25 cellular contexts compared by ENCODE assay signal in genomic region chr11:100469835-100470234, GRCh38.
DNase-seq lines count a peak whose midpoint lies in the region; TF ChIP-seq lines count a peak whose summit lies in the region.
"Had no signal": no experiment of that assay in that cellular context is flagged by ENCODE, and none has a peak within 500 bp of the region (broad histone marks: within the 10 kb centered on the region; RNA-seq: fewer than 3 reads in every experiment).

No MANE protein-coding gene starts in this region.

- intact Hi-C loops in A673 (cut with micrococcal nuclease; ENCODE audit: unreplicated experiment) (no loop called here), testis (cut with DNase I; ENCODE audit: low total_unique reads) (no loop called here)

- H3K9me3 ChIP-seq in A673 (ENCODE audit: low read depth, low read length, poor library complexity, severe bottlenecking) (peaks cover 6% of the 10 kb centered on the region), testis (no peaks in the 10 kb centered on the region)
- H3K9me3 ChIP-seq: BE2C had no signal

- 25 to 32% methylated on average over 2 of the region's 2 CpGs for WGBS in testis, 2 donors

- H3K27ac ChIP-seq in A673 (ENCODE audit: low read depth, low read length, poor library complexity, severe bottlenecking), result no peak overlapping the region
- H3K27ac ChIP-seq in testis, result no peak overlapping the region
- H3K27ac ChIP-seq in substantia nigra (ENCODE audit: low read depth, low read length, poor library complexity, severe bottlenecking), result no peak overlapping the region
- H3K27ac ChIP-seq: RWPE1, SK-N-MC had no signal

- CTCF ChIA-PET in A673 (lab: Charles Lee), result no interaction called here

- DNase-seq in A673 (ENCODE audit: low spot score) (peak; percentile 17), Kasumi-1 (lab: John Stamatoyannopoulos, UW) (peak; percentile 58 to 68), left kidney (ENCODE audit: low read depth, low spot score) (peak; percentile 15), testis (peak; percentile 58), substantia nigra (lab: John Stamatoyannopoulos, UW) (no peak), NCI-H2171 treated with DMSO at 0.1 percent for 48 hours (lab: John Stamatoyannopoulos, UW) (no peak), inferior parietal cortex (ENCODE audit: extremely low spot score) (no peak)
- DNase-seq: ACHN; BE2C; CD8-positive, alpha-beta memory T cell; DMS 273 treated with DMSO at 0.1 percent for 48 hours; DMS79 treated with DMSO at 0.1 percent for 48 hours; GF-D8; HCEC 1CT; Karpas-422; NCI-H1105 treated with DMSO at 0.1 percent for 48 hours; NCI-H146; NCI-H1930; NCI-H2107; NCI-H446 treated with DMSO at 0.1 percent for 48 hours; NCI-H526; NCI-H82; SIG-M5 had no signal

- TF ChIP-seq POLR2A in testis (IDR thresholded peaks at IDR 0.05), result no peak

- BruUV-seq in A673 (replicated peaks; lab: Mats Ljungman, UMichigan), result no TSS peak

- H3K36me3 ChIP-seq in A673 (ENCODE audit: insufficient read depth, low read length, poor library complexity, severe bottlenecking), result no peaks in the 10 kb centered on the region
- no peaks in the 10 kb centered on the region for H3K36me3 ChIP-seq in testis (ENCODE audit: low read depth, missing control alignments)
- H3K36me3 ChIP-seq: BE2C had no signal

- TF ChIP-seq CTCF in A673 (conservative IDR thresholded peaks at IDR 0.05; ENCODE audit: low read depth, low read length) (no peak), testis (IDR thresholded peaks at IDR 0.05) (no peak)

- H3K4me3 ChIP-seq in A673 (ENCODE audit: low read depth, low read length, poor library complexity, severe bottlenecking), result no peak overlapping the region
- H3K4me3 ChIP-seq in testis, result no peak overlapping the region
- H3K4me3 ChIP-seq: SK-N-MC had no signal

- H3K27me3 ChIP-seq in A673 (replicated peaks; ENCODE audit: insufficient read depth, low read depth, low read length, poor library complexity) (no peaks in the 10 kb centered on the region), testis (no peaks in the 10 kb centered on the region)
- H3K27me3 ChIP-seq: BE2C had no signal

- POLR2A ChIA-PET in A673 (lab: Charles Lee; ENCODE audit: low non-redundant PET), result no interaction called here

- H3K4me1 ChIP-seq in A673 (ENCODE audit: insufficient read depth, low read length, poor library complexity, severe bottlenecking) (peaks cover 19% of the 10 kb centered on the region), testis (no peaks in the 10 kb centered on the region)
- H3K4me1 ChIP-seq: BE2C had no signal

Comparison
In these comparisons a context has a peak if more than half of its experiments do, and no peak if none do; other contexts are left out.
1. DNase-seq: peak in A673 (single experiment), Kasumi-1 (2 of 2), left kidney (single experiment) and testis (single experiment); none in substantia nigra (0 of 49), NCI-H2171 treated with DMSO at 0.1 percent for 48 hours (single experiment) and inferior parietal cortex (single experiment).